ENCODE assay signal across 1 cellular context in genomic region chr20:35771689-35772562, GRCh38.
TF ChIP-seq lines count a peak whose summit lies in the region.

TSS of gene PHF20 (plus strand) at chr20:35772015. CDS start at chr20:35801523, 29,508 bp downstream.

TF ChIP-seq in HepG2, 621 proteins besides CTCF, POLR2A, EP300 and RAD21 (continued from another document):
- TF ChIP-seq ATF5 (CRISPR knock-in tag; IDR thresholded peaks at IDR 0.05; ENCODE audit: low read depth) (peak; percentile 89; the same call in 1 of the 2 replicates), ZKSCAN1 (IDR thresholded peaks at IDR 0.05; ENCODE audit: low read length) (no peak), MTERF4 (CRISPR knock-in tag; IDR thresholded peaks at IDR 0.05) (peak; percentile 89), GZF1 (CRISPR knock-in tag; IDR thresholded peaks at IDR 0.05) (peak; percentile 74; the same call in 1 of the 2 replicates), ZNF337 (CRISPR knock-in tag; IDR thresholded peaks at IDR 0.05; ENCODE audit: borderline replicate concordance, low read depth) (peak; percentile 96; the same call in 1 of the 2 replicates), MATR3 (CRISPR knock-in tag; IDR thresholded peaks at IDR 0.05) (no peak), ZC3H13 (CRISPR knock-in tag; IDR thresholded peaks at IDR 0.05) (peak; percentile 98), ZSCAN29 (CRISPR knock-in tag; conservative IDR thresholded peaks at IDR 0.05) (peak; percentile 19; the same call in 1 of the 2 replicates), ZNF354B (CRISPR knock-in tag; IDR thresholded peaks at IDR 0.05) (peak; percentile 87; the same call in 1 of the 2 replicates), HMG20B (CRISPR knock-in tag; conservative IDR thresholded peaks at IDR 0.05) (peak; percentile 22; the same call in 1 of the 2 replicates), ZNF777 (CRISPR knock-in tag; IDR thresholded peaks at IDR 0.05) (peak; percentile 67), ZBTB14 (CRISPR knock-in tag; IDR thresholded peaks at IDR 0.05) (peak; percentile 15), RXRB (CRISPR knock-in tag; IDR thresholded peaks at IDR 0.05; ENCODE audit: borderline replicate concordance) (peak; percentile 59), ZNF773 (CRISPR knock-in tag; IDR thresholded peaks at IDR 0.05; ENCODE audit: borderline replicate concordance) (0 out of 2 replicates have a peak, but pooled peaks have one; percentile 54), ISL2 (CRISPR knock-in tag; IDR thresholded peaks at IDR 0.05) (peak; percentile 73), ZNF530 (CRISPR knock-in tag; IDR thresholded peaks at IDR 0.05; ENCODE audit: low read depth) (0 out of 2 replicates have a peak, but pooled peaks have one; percentile 40), TAF15 (IDR thresholded peaks at IDR 0.05; ENCODE audit: low read depth, low read length, poor library complexity, severe bottlenecking) (no peak), CCDC6 (CRISPR knock-in tag; IDR thresholded peaks at IDR 0.05) (peak; percentile 85), SNAPC4 (CRISPR knock-in tag; IDR thresholded peaks at IDR 0.05) (peak; percentile 62; the same call in 1 of the 2 replicates), ZNF619 (CRISPR knock-in tag; IDR thresholded peaks at IDR 0.05) (peak; percentile 56; the same call in 1 of the 2 replicates), ZNF138 (CRISPR knock-in tag; IDR thresholded peaks at IDR 0.05; ENCODE audit: low read depth) (peak; percentile 72), ZNF607 (CRISPR knock-in tag; IDR thresholded peaks at IDR 0.05; ENCODE audit: borderline replicate concordance) (peak; percentile 86; the same call in 1 of the 2 replicates), IKZF4 (CRISPR knock-in tag; IDR thresholded peaks at IDR 0.05; ENCODE audit: borderline replicate concordance, low read depth, not compliant biosample characterization) (peak; percentile 94), ZNF737 (CRISPR knock-in tag; IDR thresholded peaks at IDR 0.05; ENCODE audit: borderline replicate concordance) (no peak; the same call in 1 of the 2 replicates), MLLT10 (CRISPR knock-in tag; IDR thresholded peaks at IDR 0.05) (no peak), GATAD2A (CRISPR knock-in tag; IDR thresholded peaks at IDR 0.05) (peak; percentile 66; the same call in 1 of the 2 replicates)
- TF ChIP-seq, protein P1, sequence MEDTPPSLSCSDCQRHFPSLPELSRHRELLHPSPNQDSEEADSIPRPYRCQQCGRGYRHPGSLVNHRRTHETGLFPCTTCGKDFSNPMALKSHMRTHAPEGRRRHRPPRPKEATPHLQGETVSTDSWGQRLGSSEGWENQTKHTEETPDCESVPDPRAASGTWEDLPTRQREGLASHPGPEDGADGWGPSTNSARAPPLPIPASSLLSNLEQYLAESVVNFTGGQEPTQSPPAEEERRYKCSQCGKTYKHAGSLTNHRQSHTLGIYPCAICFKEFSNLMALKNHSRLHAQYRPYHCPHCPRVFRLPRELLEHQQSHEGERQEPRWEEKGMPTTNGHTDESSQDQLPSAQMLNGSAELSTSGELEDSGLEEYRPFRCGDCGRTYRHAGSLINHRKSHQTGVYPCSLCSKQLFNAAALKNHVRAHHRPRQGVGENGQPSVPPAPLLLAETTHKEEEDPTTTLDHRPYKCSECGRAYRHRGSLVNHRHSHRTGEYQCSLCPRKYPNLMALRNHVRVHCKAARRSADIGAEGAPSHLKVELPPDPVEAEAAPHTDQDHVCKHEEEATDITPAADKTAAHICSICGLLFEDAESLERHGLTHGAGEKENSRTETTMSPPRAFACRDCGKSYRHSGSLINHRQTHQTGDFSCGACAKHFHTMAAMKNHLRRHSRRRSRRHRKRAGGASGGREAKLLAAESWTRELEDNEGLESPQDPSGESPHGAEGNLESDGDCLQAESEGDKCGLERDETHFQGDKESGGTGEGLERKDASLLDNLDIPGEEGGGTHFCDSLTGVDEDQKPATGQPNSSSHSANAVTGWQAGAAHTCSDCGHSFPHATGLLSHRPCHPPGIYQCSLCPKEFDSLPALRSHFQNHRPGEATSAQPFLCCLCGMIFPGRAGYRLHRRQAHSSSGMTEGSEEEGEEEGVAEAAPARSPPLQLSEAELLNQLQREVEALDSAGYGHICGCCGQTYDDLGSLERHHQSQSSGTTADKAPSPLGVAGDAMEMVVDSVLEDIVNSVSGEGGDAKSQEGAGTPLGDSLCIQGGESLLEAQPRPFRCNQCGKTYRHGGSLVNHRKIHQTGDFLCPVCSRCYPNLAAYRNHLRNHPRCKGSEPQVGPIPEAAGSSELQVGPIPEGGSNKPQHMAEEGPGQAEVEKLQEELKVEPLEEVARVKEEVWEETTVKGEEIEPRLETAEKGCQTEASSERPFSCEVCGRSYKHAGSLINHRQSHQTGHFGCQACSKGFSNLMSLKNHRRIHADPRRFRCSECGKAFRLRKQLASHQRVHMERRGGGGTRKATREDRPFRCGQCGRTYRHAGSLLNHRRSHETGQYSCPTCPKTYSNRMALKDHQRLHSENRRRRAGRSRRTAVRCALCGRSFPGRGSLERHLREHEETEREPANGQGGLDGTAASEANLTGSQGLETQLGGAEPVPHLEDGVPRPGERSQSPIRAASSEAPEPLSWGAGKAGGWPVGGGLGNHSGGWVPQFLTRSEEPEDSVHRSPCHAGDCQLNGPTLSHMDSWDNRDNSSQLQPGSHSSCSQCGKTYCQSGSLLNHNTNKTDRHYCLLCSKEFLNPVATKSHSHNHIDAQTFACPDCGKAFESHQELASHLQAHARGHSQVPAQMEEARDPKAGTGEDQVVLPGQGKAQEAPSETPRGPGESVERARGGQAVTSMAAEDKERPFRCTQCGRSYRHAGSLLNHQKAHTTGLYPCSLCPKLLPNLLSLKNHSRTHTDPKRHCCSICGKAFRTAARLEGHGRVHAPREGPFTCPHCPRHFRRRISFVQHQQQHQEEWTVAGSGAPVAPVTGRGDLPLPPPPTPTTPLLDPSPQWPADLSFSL (CRISPR knock-in tag; IDR thresholded peaks at IDR 0.05), result no peak
- TF ChIP-seq, protein P2, sequence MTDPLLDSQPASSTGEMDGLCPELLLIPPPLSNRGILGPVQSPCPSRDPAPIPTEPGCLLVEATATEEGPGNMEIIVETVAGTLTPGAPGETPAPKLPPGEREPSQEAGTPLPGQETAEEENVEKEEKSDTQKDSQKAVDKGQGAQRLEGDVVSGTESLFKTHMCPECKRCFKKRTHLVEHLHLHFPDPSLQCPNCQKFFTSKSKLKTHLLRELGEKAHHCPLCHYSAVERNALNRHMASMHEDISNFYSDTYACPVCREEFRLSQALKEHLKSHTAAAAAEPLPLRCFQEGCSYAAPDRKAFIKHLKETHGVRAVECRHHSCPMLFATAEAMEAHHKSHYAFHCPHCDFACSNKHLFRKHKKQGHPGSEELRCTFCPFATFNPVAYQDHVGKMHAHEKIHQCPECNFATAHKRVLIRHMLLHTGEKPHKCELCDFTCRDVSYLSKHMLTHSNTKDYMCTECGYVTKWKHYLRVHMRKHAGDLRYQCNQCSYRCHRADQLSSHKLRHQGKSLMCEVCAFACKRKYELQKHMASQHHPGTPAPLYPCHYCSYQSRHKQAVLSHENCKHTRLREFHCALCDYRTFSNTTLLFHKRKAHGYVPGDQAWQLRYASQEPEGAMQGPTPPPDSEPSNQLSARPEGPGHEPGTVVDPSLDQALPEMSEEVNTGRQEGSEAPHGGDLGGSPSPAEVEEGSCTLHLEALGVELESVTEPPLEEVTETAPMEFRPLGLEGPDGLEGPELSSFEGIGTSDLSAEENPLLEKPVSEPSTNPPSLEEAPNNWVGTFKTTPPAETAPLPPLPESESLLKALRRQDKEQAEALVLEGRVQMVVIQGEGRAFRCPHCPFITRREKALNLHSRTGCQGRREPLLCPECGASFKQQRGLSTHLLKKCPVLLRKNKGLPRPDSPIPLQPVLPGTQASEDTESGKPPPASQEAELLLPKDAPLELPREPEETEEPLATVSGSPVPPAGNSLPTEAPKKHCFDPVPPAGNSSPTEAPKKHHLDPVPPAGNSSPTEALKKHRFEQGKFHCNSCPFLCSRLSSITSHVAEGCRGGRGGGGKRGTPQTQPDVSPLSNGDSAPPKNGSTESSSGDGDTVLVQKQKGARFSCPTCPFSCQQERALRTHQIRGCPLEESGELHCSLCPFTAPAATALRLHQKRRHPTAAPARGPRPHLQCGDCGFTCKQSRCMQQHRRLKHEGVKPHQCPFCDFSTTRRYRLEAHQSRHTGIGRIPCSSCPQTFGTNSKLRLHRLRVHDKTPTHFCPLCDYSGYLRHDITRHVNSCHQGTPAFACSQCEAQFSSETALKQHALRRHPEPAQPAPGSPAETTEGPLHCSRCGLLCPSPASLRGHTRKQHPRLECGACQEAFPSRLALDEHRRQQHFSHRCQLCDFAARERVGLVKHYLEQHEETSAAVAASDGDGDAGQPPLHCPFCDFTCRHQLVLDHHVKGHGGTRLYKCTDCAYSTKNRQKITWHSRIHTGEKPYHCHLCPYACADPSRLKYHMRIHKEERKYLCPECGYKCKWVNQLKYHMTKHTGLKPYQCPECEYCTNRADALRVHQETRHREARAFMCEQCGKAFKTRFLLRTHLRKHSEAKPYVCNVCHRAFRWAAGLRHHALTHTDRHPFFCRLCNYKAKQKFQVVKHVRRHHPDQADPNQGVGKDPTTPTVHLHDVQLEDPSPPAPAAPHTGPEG (CRISPR knock-in tag; IDR thresholded peaks at IDR 0.05), result no peak; the same call in 1 of the 2 replicates
